In genomic region chr21:29360799-29361765, GRCh38 we compare ENCODE assay signal across 14 cellular contexts.
DNase-seq lines count a peak whose midpoint lies in the region; ATAC-seq and TF ChIP-seq lines count a peak whose summit lies in the region.
"Had no signal": no experiment of that assay in that cellular context is flagged by ENCODE, and none has a peak within 500 bp of the region (broad histone marks: within the 10 kb centered on the region; RNA-seq: fewer than 3 reads in every experiment).

No MANE protein-coding gene starts in this region.

- no peaks in the 10 kb centered on the region for H3K36me3 Mint-ChIP-seq in CD4-positive, alpha-beta T cell (ENCODE audit: low read depth)
- H3K36me3 Mint-ChIP-seq in WTC11: no peaks in the 10 kb centered on the region; the same call in none of the 2 replicates

- no peak overlapping the region for H3K4me2 ChIP-seq in IMR-90 (ENCODE audit: low read depth, low read length)

- CTCF ChIA-PET in CD4-positive, alpha-beta T cell (lab: Charles Lee): interaction anchor here (0.9 to 1.4 kb wide), 4 partner anchors 11 to 62 kb away, joined by 3 to 7 read pairs (median 3); no protein-coding TSS in a partner anchor
- CTCF ChIA-PET in IMR-90 (lab: Yijun Ruan, JAX) (interaction anchor here (0.7 to 1.2 kb wide), 8 partner anchors 10 to 199 kb away, joined by 3 to 4 read pairs (median 4); no protein-coding TSS in a partner anchor), WTC11 (lab: Charles Lee) (interaction anchor here (0.6 to 2.7 kb wide), 9 partner anchors 8 to 489 kb away, joined by 3 to 19 read pairs (median 3); no protein-coding TSS in a partner anchor)

- no peak overlapping the region; the same call in 1 of the 2 replicates for H4K5ac ChIP-seq in IMR-90 (ENCODE audit: low read depth, low read length)

- no peaks in the 10 kb centered on the region for H3K9me3 Mint-ChIP-seq in CD4-positive, alpha-beta T cell
- H3K9me3 Mint-ChIP-seq in WTC11: no peaks in the 10 kb centered on the region
- H3K9me3 Mint-ChIP-seq: activated naive CD4-positive, alpha-beta T cell treated with anti-CD3 and anti-CD28 coated beads, Interleukin-2, amount 50 U/mL, for 24 hours; T-helper 2 cell treated with Interferon-gamma antibody and Interleukin-4, amounts not matched to agents 5 μg/mL and 100 μg/mL, for 36 hours had no signal

- peak; percentile 56 for TF ChIP-seq CTCF in CD4-positive, alpha-beta T cell (IDR thresholded peaks at IDR 0.05)
- no peak for TF ChIP-seq CTCF in IMR-90 (conservative IDR thresholded peaks at IDR 0.05; ENCODE audit: low read depth, low read length)
- TF ChIP-seq CTCF in WTC11 (IDR thresholded peaks at IDR 0.05): no peak
- TF ChIP-seq CTCF in upper lobe of right lung (IDR thresholded peaks at IDR 0.05): no peak

- peaks cover 10% of the 10 kb centered on the region for H3K9me1 ChIP-seq in IMR-90 (ENCODE audit: insufficient read depth, low read length)

- in situ Hi-C loops in IMR-90 (cut with MboI; ENCODE audit: low sequenced_read_pairs): no loop called here

- H3K14ac ChIP-seq in IMR-90 (replicated peaks; ENCODE audit: low read depth, low read length): no peak overlapping the region

- intact Hi-C loops in CD4-positive, alpha-beta T cell (cut with DNase I, micrococcal nuclease): loop anchor here in 1 of 2 experiments (1.0 kb wide), 1 partner anchor 488 kb away; no protein-coding TSS in a partner anchor
- intact Hi-C loops in IMR-90 (cut with micrococcal nuclease) (no loop called here), upper lobe of right lung (cut with DNase I) (no loop called here)

- POLR2A ChIA-PET in CD4-positive, alpha-beta T cell (lab: Charles Lee): interaction anchor here (0.7 to 1.3 kb wide), 5 partner anchors 15 to 488 kb away, joined by 3 to 4 read pairs (median 4); no protein-coding TSS in a partner anchor
- POLR2A ChIA-PET in IMR-90 (lab: Charles Lee; ENCODE audit: unreplicated experiment): interaction anchor here (0.6 to 0.7 kb wide), 2 partner anchors 59 to 368 kb away, joined by 3 to 4 read pairs; no protein-coding TSS in a partner anchor
- POLR2A ChIA-PET in WTC11 (lab: Charles Lee): interaction anchor here (0.6 kb wide), 1 partner anchor 9 kb away, joined by 3 read pairs; no protein-coding TSS in a partner anchor

- ATAC-seq in CD4-positive, alpha-beta T cell (ENCODE audit: poor library complexity): no peak
- ATAC-seq in IMR-90 (ENCODE audit: low read depth) (peak; percentile 77), WTC11 (peak; percentile 44; the same call in 1 of the 2 replicates), HG03432 (IDR thresholded peaks at IDR 0.05; ENCODE audit: unreplicated experiment) (no peak), upper lobe of right lung (no peak)

- peak overlapping the region; percentile 15 for H2BK5ac ChIP-seq in IMR-90 (ENCODE audit: low read depth, low read length, poor library complexity, severe bottlenecking)

- TF ChIP-seq RAD21 in IMR-90 (IDR thresholded peaks at IDR 0.05; ENCODE audit: low read length): no peak

- BruUV-seq in IMR-90 (replicated peaks; lab: Mats Ljungman, UMichigan): no TSS peak

- no peak overlapping the region for H2AK9ac ChIP-seq in IMR-90 (replicated peaks; ENCODE audit: low read depth, low read length, poor library complexity)

- peaks cover 13% of the 10 kb centered on the region for H3K36me3 ChIP-seq in IMR-90 (ENCODE audit: control insufficient read depth, insufficient read depth, low read length)
- no peaks in the 10 kb centered on the region for H3K36me3 ChIP-seq in upper lobe of right lung

- no peak overlapping the region for H3K9ac ChIP-seq in IMR-90 (ENCODE audit: low read depth, low read length)

- no peak overlapping the region for H3K27ac Mint-ChIP-seq in CD4-positive, alpha-beta T cell
- H3K27ac Mint-ChIP-seq in WTC11: no peak overlapping the region; the same call in 1 of the 2 replicates
- H3K27ac Mint-ChIP-seq: activated naive CD4-positive, alpha-beta T cell treated with anti-CD3 and anti-CD28 coated beads, Interleukin-2, amount 50 U/mL, for 24 hours; T-helper 2 cell treated with Interferon-gamma antibody and Interleukin-4, amounts not matched to agents 5 μg/mL and 100 μg/mL, for 36 hours had no signal

- H3K4me3 Mint-ChIP-seq in CD4-positive, alpha-beta T cell: no peak overlapping the region
- H3K4me3 Mint-ChIP-seq in WTC11: no peak overlapping the region
- H3K4me3 Mint-ChIP-seq: activated naive CD4-positive, alpha-beta T cell treated with anti-CD3 and anti-CD28 coated beads, Interleukin-2, amount 50 U/mL, for 24 hours; T-helper 2 cell treated with Interferon-gamma antibody and Interleukin-4, amounts not matched to agents 5 μg/mL and 100 μg/mL, for 36 hours had no signal

- dilution Hi-C loops in IMR-90 (cut with HindIII; ENCODE audit: low sequenced_read_pairs, unreplicated experiment): no loop called here

- H3K4me1 ChIP-seq in IMR-90 (ENCODE audit: control insufficient read depth, insufficient read depth, low read length) (peaks cover 10% of the 10 kb centered on the region), upper lobe of right lung (peaks cover 6% of the 10 kb centered on the region)

- peaks cover 6 to 44% of the 10 kb centered on the region in 2 experiments; a peak in 3 of 4 replicates for H3K79me1 ChIP-seq in IMR-90 (ENCODE audit: low read depth in 1 of 2, low read length in 2 of 2)

- H4K20me1 ChIP-seq in IMR-90 (ENCODE audit: insufficient read depth, low read length): no peaks in the 10 kb centered on the region

- H3K56ac ChIP-seq in IMR-90 (ENCODE audit: extremely low read depth, insufficient read depth, low read length): no peak overlapping the region

- no peak overlapping the region for H3K23ac ChIP-seq in IMR-90 (ENCODE audit: low read depth, low read length)

- peak overlapping the region; percentile 63; the same call in 1 of the 2 replicates for H2AK5ac ChIP-seq in IMR-90 (ENCODE audit: low read depth, low read length)

- no peak for TF ChIP-seq POLR2A in IMR-90 (IDR thresholded peaks at IDR 0.05; ENCODE audit: low read depth, low read length)

- no peak for DNase-seq in CD4-positive, alpha-beta T cell
- DNase-seq in IMR-90 (peak; percentile 40), WTC11 (ENCODE audit: low spot score) (no peak), kidney tubule cell (ENCODE audit: low spot score) (peak; percentile 42), NCI-H524 treated with DMSO at 0.1 percent for 48 hours (lab: John Stamatoyannopoulos, UW) (no peak), upper lobe of right lung (no peak)
- DNase-seq in effector CD4-positive, alpha-beta T cell: no peak
- DNase-seq: DMS153; esophagus squamous epithelium; NCI-H1105 treated with DMSO at 0.1 percent for 48 hours; stimulated activated CD4-positive, alpha-beta T cell treated with anti-CD3 and anti-CD28 coated beads, Interleukin-2, amount 100 ng/mL, for 48 hours had no signal

- H4K91ac ChIP-seq in IMR-90 (ENCODE audit: insufficient read depth, low read depth, low read length): peak overlapping the region; percentile 2; the same call in 1 of the 2 replicates

- H2BK120ac ChIP-seq in IMR-90 (ENCODE audit: low read depth, low read length): peak overlapping the region; percentile 45

- peak overlapping the region; percentile 51; the same call in 1 of the 2 replicates for H2BK20ac ChIP-seq in IMR-90 (ENCODE audit: low read depth, low read length)

- H3K4me1 Mint-ChIP-seq in CD4-positive, alpha-beta T cell (ENCODE audit: low read depth): peaks cover 13% of the 10 kb centered on the region
- no peaks in the 10 kb centered on the region; the same call in 1 of the 2 replicates for H3K4me1 Mint-ChIP-seq in WTC11

- H3K27me3 ChIP-seq in CD4-positive, alpha-beta T cell (ENCODE audit: control insufficient read depth, insufficient read depth, low read length): no peaks in the 10 kb centered on the region
- no peaks in the 10 kb centered on the region for H3K27me3 ChIP-seq in IMR-90 (ENCODE audit: control insufficient read depth, insufficient read depth, low read length)
- H3K27me3 ChIP-seq in upper lobe of right lung: no peaks in the 10 kb centered on the region
- H3K27me3 ChIP-seq: esophagus squamous epithelium had no signal

- H3K9me3 ChIP-seq in CD4-positive, alpha-beta T cell (ENCODE audit: control insufficient read depth, low read length): no peaks in the 10 kb centered on the region
- H3K9me3 ChIP-seq in IMR-90 (ENCODE audit: control insufficient read depth, insufficient read depth, low read length): no peaks in the 10 kb centered on the region
- H3K9me3 ChIP-seq in upper lobe of right lung: no peaks in the 10 kb centered on the region
- H3K9me3 ChIP-seq: esophagus squamous epithelium had no signal

- H3K27ac ChIP-seq in CD4-positive, alpha-beta T cell (ENCODE audit: low read depth, low read length): no peak overlapping the region
- H3K27ac ChIP-seq in IMR-90 (ENCODE audit: insufficient read depth, low read length) (no peak overlapping the region), upper lobe of right lung (no peak overlapping the region)
- H3K27ac ChIP-seq: esophagus squamous epithelium had no signal

- H2BK15ac ChIP-seq in IMR-90 (ENCODE audit: low read depth, low read length): no peak overlapping the region

- H4K8ac ChIP-seq in IMR-90 (ENCODE audit: low read depth in 2 of 2, low read length in 2 of 2): 0 out of 4 replicates have a peak overlapping the region, but pooled peaks of 1 of the 2 experiments have one; percentile 0

- H3K27me3 Mint-ChIP-seq in CD4-positive, alpha-beta T cell: no peaks in the 10 kb centered on the region
- H3K27me3 Mint-ChIP-seq in WTC11 (ENCODE audit: low read depth): no peaks in the 10 kb centered on the region
- H3K27me3 Mint-ChIP-seq: activated naive CD4-positive, alpha-beta T cell treated with anti-CD3 and anti-CD28 coated beads, Interleukin-2, amount 50 U/mL, for 24 hours had no signal

- peak overlapping the region; percentile 43; the same call in 1 of the 2 replicates for H3K4ac ChIP-seq in IMR-90 (ENCODE audit: low read depth, low read length)

- no peak overlapping the region for H2AFZ ChIP-seq in IMR-90 (replicated peaks; ENCODE audit: low read length, poor library complexity)

- WGBS in IMR-90 (ENCODE audit: extremely low coverage in 2 of 2, insufficient read length in 1 of 2), 2 experiments: 80% methylated on average over 1 of the region's 9 CpGs; no CpG with 5 or more reads in 1 of the 2 experiments

- peak overlapping the region; percentile 24; the same call in 1 of the 2 replicates for H3K18ac ChIP-seq in IMR-90 (ENCODE audit: low read depth, low read length)

- H3K4me3 ChIP-seq in IMR-90 (ENCODE audit: insufficient read depth, low read depth, low read length) (no peak overlapping the region), upper lobe of right lung (no peak overlapping the region)
- H3K4me3 ChIP-seq: esophagus squamous epithelium had no signal

TF ChIP-seq in IMR-90, 13 proteins besides CTCF, POLR2A, EP300 and RAD21 (continues in another document):
- TF ChIP-seq RCOR1 (IDR thresholded peaks at IDR 0.05; ENCODE audit: insufficient replicate concordance, low read length): no peak
- TF ChIP-seq CHD1 (IDR thresholded peaks at IDR 0.05; ENCODE audit: low read depth, low read length): no peak
- TF ChIP-seq FOS (IDR thresholded peaks at IDR 0.05; ENCODE audit: low read depth, low read length): no peak

TF ChIP-seq in WTC11, 78 proteins besides CTCF, POLR2A, EP300 and RAD21 (continues in another document):
- TF ChIP-seq ZNF232 (CRISPR knock-in tag; IDR thresholded peaks at IDR 0.05) (no peak), ZNF138 (CRISPR knock-in tag; conservative IDR thresholded peaks at IDR 0.05) (no peak), IRF2 (CRISPR knock-in tag; IDR thresholded peaks at IDR 0.05; ENCODE audit: borderline replicate concordance, low read depth) (no peak), FOXP1 (CRISPR knock-in tag; IDR thresholded peaks at IDR 0.05; ENCODE audit: borderline replicate concordance) (no peak), EMX1 (CRISPR knock-in tag; IDR thresholded peaks at IDR 0.05) (no peak)

Comparison
In these comparisons a context has a peak if more than half of its experiments do, and no peak if none do; other contexts are left out.
1. ATAC-seq: peak in IMR-90 (single experiment) and WTC11 (single experiment); none in CD4-positive, alpha-beta T cell (single experiment), HG03432 (single experiment) and upper lobe of right lung (single experiment).
2. DNase-seq: peak in IMR-90 (single experiment) and kidney tubule cell (single experiment); none in CD4-positive, alpha-beta T cell (0 of 10), WTC11 (single experiment), NCI-H524 treated with DMSO at 0.1 percent for 48 hours (single experiment), upper lobe of right lung (single experiment) and effector CD4-positive, alpha-beta T cell (single experiment).